ENCODE assay signal across 8 cellular contexts in the genomic region with DNA sequence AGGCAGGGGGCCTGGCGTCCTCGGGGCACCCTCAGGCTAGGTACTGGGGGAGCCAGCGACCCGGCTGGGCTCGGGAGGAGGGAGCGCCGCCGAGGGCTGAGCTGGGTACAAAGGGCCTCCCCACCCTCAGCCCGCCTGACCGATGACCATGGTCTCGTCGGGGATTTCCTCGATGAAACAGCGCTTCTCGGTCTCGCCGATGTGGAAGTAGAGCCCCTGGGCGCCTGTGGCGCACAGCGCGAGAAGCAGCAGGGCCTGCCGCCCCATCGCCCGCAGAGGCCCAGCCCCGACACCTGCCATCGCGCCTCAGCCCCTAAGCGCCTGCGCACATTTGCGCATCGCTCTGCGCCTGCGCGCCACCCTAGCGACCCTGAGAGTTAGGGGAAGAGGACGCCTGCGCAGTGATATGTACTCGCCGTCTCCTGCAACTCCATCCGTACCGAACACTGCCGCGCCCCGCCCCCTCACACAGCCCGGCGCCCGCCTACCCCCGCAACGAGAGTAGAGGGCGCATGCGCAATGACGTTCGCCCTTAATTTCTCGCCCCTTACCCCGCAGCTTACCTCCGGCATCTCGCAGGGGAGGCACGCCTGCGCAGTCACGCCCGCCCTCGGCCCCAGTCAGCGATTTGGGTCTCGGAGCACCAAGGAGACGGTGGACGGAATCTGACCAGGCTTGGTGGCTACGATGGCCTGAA. TPM values are rescaled to one million over a fixed set of nuclear protein-coding genes. Genes with fewer than 3 reads are reported as not detected.
DNase-seq lines count a peak whose midpoint lies in the region; ATAC-seq, FAIRE-seq and TF ChIP-seq lines count a peak whose summit lies in the region.

A gene (minus strand): TSS at position 325 of the 697 bp plus-strand sequence. CDS start 25 bp downstream, at position 300.

- intact Hi-C loops in T-helper 2 cell treated with Interferon-gamma antibody and Interleukin-4, amounts not matched to agents 100 ng/mL and 5 ng/mL, for 36 hours (cut with micrococcal nuclease) = loop anchor here (1.0 to 5.0 kb wide), 10 partner anchors 8 to 530 kb away; a partner anchor contains a TSS
- intact Hi-C loops in psoas muscle (cut with DNase I) = loop anchor here in 1 of 2 donors (10.0 kb wide), 1 partner anchor 553 kb away; no protein-coding TSS in a partner anchor

- H3K36me3 ChIP-seq in right atrium auricular region (peaks cover 31% of the 10 kb centered on the region), psoas muscle (ENCODE audit: insufficient read depth in 1 of 2, low read depth in 1 of 2) (peaks cover 0 to 39% of the 10 kb centered on the region in 2 donors)

- peaks cover 0 to 26% of the 10 kb centered on the region in 2 donors for H3K4me1 ChIP-seq in right atrium auricular region
- peaks cover 22% of the 10 kb centered on the region for H3K4me1 ChIP-seq in psoas muscle

- H3K27me3 ChIP-seq in right atrium auricular region (no peaks in the 10 kb centered on the region), psoas muscle (ENCODE audit: insufficient read depth in 3 of 3, low read length in 2 of 3) (no peaks in the 10 kb centered on the region)

- WGBS in psoas muscle, 3 donors = 0% methylated on average over 52 to 67 of the region's 67 CpGs

- ATAC-seq in GM18499 (IDR thresholded peaks at IDR 0.05; ENCODE audit: insufficient read depth, unreplicated experiment) (peak; percentile 66), HG02943 (IDR thresholded peaks at IDR 0.05; ENCODE audit: low read depth, unreplicated experiment) (peak; percentile 83), psoas muscle (peak; percentile 94 to 98 (median 96))

- DNase-seq in NCI-H187 treated with DMSO at 0.1 percent for 48 hours (lab: John Stamatoyannopoulos, UW) (peak; percentile 97), anterior cingulate cortex (lab: John Stamatoyannopoulos, UW) (peak; percentile 86 to 99 (median 98)), right atrium auricular region (ENCODE audit: low spot score) (peak; percentile 99), psoas muscle (peak; percentile 100), urothelium cell line (ENCODE audit: low spot score) (peak; percentile 100)

- peak; percentile 98 for FAIRE-seq in urothelium cell line (lab: Jason Lieb, UNC)

- no peak for TF ChIP-seq CTCF in right atrium auricular region (IDR thresholded peaks at IDR 0.05)
- TF ChIP-seq CTCF in psoas muscle (IDR thresholded peaks at IDR 0.05) = no peak

- H3K27ac ChIP-seq in right atrium auricular region = peak within 1 kb of the TSS; percentile 98
- peak within 1 kb of the TSS; percentile 94 for H3K27ac ChIP-seq in psoas muscle

- no peaks in the 10 kb centered on the region for H3K9me3 ChIP-seq in right atrium auricular region
- H3K9me3 ChIP-seq in psoas muscle = no peaks in the 10 kb centered on the region

- H3K4me3 ChIP-seq in right atrium auricular region (peak within 1 kb of the TSS; percentile 79 to 96), psoas muscle (peak within 1 kb of the TSS; percentile 96)

RNA-seq across cellular contexts. Expression of the gene that starts here (rescaled TPM):
- 64.2 and 64.5 TPM in 2 replicates for total RNA-seq in T-helper 2 cell treated with Interferon-gamma antibody and Interleukin-4, amounts not matched to agents 100 ng/mL and 5 ng/mL, for 36 hours
- total RNA-seq in right atrium auricular region (100 to 1,000 TPM; 113 to 120 TPM), psoas muscle (10 to 100 TPM; 43.1 to 64.4 (median 46.0) TPM)
- polyA plus RNA-seq in psoas muscle = 10 to 100 TPM; 29.8 to 49.0 (median 35.3) TPM

Comparison
In these comparisons a context has a peak if more than half of its experiments do, and no peak if none do; other contexts are left out.
1. Peak in every context shown above with its lines: DNase-seq, ATAC-seq, H3K4me3 ChIP-seq and H3K27ac ChIP-seq.